In the genomic region with DNA sequence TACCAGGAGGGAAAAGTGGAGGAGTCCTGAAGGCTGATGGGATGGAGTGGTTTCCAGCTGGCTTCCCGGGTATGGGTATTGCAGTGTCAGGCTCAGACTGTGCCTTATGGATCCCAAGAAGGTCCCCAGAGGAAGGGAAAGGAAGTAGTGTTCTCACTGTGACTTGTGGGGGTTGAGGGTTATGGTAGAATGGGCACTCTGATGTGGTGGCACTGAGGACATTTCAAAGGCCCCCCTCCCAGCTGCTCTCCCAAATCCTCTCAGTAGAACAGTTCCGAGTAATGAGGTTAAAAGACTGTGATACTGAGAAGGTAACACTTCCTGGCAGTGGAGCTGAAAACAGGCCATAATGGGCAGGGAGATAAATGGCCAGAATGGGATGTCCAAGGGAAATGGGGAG, we compare ENCODE assay signal across 1 cellular context.
TF ChIP-seq lines count a peak whose summit lies in the region.

No MANE protein-coding gene starts in this region.

TF ChIP-seq in WTC11, 78 proteins besides CTCF, POLR2A, EP300 and RAD21 (continued from another document):
- TF ChIP-seq ZNF532 (CRISPR knock-in tag; IDR thresholded peaks at IDR 0.05; ENCODE audit: borderline replicate concordance), result no peak
- no peak for TF ChIP-seq NFYB (CRISPR knock-in tag; conservative IDR thresholded peaks at IDR 0.05; ENCODE audit: low read depth)
- TF ChIP-seq, protein P1, sequence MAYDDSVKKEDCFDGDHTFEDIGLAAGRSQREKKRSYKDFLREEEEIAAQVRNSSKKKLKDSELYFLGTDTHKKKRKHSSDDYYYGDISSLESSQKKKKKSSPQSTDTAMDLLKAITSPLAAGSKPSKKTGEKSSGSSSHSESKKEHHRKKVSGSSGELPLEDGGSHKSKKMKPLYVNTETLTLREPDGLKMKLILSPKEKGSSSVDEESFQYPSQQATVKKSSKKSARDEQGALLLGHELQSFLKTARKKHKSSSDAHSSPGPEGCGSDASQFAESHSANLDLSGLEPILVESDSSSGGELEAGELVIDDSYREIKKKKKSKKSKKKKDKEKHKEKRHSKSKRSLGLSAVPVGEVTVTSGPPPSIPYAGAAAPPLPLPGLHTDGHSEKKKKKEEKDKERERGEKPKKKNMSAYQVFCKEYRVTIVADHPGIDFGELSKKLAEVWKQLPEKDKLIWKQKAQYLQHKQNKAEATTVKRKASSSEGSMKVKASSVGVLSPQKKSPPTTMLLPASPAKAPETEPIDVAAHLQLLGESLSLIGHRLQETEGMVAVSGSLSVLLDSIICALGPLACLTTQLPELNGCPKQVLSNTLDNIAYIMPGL (CRISPR knock-in tag; IDR thresholded peaks at IDR 0.05), result no peak
- no peak for TF ChIP-seq FOXJ3 (CRISPR knock-in tag; IDR thresholded peaks at IDR 0.05; ENCODE audit: borderline replicate concordance)
- no peak for TF ChIP-seq FOXK1 (CRISPR knock-in tag; IDR thresholded peaks at IDR 0.05)
- TF ChIP-seq ZNF423 (CRISPR knock-in tag; IDR thresholded peaks at IDR 0.05), result no peak
- TF ChIP-seq, protein P2, sequence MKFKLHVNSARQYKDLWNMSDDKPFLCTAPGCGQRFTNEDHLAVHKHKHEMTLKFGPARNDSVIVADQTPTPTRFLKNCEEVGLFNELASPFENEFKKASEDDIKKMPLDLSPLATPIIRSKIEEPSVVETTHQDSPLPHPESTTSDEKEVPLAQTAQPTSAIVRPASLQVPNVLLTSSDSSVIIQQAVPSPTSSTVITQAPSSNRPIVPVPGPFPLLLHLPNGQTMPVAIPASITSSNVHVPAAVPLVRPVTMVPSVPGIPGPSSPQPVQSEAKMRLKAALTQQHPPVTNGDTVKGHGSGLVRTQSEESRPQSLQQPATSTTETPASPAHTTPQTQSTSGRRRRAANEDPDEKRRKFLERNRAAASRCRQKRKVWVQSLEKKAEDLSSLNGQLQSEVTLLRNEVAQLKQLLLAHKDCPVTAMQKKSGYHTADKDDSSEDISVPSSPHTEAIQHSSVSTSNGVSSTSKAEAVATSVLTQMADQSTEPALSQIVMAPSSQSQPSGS (CRISPR knock-in tag; IDR thresholded peaks at IDR 0.05; ENCODE audit: borderline replicate concordance, low read depth), result no peak
- no peak for TF ChIP-seq CREM (CRISPR knock-in tag; IDR thresholded peaks at IDR 0.05)
- TF ChIP-seq, protein P3, sequence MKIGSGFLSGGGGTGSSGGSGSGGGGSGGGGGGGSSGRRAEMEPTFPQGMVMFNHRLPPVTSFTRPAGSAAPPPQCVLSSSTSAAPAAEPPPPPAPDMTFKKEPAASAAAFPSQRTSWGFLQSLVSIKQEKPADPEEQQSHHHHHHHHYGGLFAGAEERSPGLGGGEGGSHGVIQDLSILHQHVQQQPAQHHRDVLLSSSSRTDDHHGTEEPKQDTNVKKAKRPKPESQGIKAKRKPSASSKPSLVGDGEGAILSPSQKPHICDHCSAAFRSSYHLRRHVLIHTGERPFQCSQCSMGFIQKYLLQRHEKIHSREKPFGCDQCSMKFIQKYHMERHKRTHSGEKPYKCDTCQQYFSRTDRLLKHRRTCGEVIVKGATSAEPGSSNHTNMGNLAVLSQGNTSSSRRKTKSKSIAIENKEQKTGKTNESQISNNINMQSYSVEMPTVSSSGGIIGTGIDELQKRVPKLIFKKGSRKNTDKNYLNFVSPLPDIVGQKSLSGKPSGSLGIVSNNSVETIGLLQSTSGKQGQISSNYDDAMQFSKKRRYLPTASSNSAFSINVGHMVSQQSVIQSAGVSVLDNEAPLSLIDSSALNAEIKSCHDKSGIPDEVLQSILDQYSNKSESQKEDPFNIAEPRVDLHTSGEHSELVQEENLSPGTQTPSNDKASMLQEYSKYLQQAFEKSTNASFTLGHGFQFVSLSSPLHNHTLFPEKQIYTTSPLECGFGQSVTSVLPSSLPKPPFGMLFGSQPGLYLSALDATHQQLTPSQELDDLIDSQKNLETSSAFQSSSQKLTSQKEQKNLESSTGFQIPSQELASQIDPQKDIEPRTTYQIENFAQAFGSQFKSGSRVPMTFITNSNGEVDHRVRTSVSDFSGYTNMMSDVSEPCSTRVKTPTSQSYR (CRISPR knock-in tag; IDR thresholded peaks at IDR 0.05), result no peak
- no peak for TF ChIP-seq SMAD3 (CRISPR knock-in tag; IDR thresholded peaks at IDR 0.05; ENCODE audit: borderline replicate concordance)
- no peak for TF ChIP-seq RORB (CRISPR knock-in tag; IDR thresholded peaks at IDR 0.05)
